22 cellular contexts compared by ENCODE assay signal in genomic region chr6:126300126-126300525, GRCh38. TPM values are rescaled to one million over a fixed set of nuclear protein-coding genes. Genes with fewer than 3 reads are reported as not detected.
DNase-seq lines count a peak whose midpoint lies in the region; ATAC-seq lines count a peak whose summit lies in the region.
"Had no signal": no experiment of that assay in that cellular context is flagged by ENCODE, and none has a peak within 500 bp of the region (broad histone marks: within the 10 kb centered on the region; RNA-seq: fewer than 3 reads in every experiment).

No MANE protein-coding gene starts in this region.

- H3K27ac Mint-ChIP-seq in activated CD4-positive, alpha-beta T cell treated with anti-CD3 and anti-CD28 coated beads, Interleukin-2, amount 10 ng/mL, durations not matched to agents 24 days and 14 days = no peak overlapping the region
- H3K27ac Mint-ChIP-seq in activated CD4-positive, alpha-beta T cell treated with anti-CD3 and anti-CD28 coated beads, Interleukin-2, amount 10 ng/mL, durations not matched to agents 7 days and 5 days = no peak overlapping the region
- H3K27ac Mint-ChIP-seq in activated T-helper 17 cell treated with anti-CD3 and anti-CD28 coated beads, Interleukin-2, amount 50 U/mL, for 72 hours = peak overlapping the region; percentile 22
- H3K27ac Mint-ChIP-seq: activated CD4-positive, alpha-beta memory T cell treated with anti-CD3 and anti-CD28 coated beads, Interleukin-2, amount 10 ng/mL, durations not matched to agents 7 days and 5 days; CD8-positive, alpha-beta memory T cell; T-helper 17 cell had no signal

- CTCF ChIA-PET in activated CD4-positive, alpha-beta T cell treated with anti-CD3 and anti-CD28 coated beads, Interleukin-2, amount 10 ng/mL, durations not matched to agents 7 days and 5 days (lab: Charles Lee) = no interaction called here

- no peaks in the 10 kb centered on the region for H3K9me3 Mint-ChIP-seq in activated CD4-positive, alpha-beta T cell treated with anti-CD3 and anti-CD28 coated beads, Interleukin-2, amount 10 ng/mL, durations not matched to agents 24 days and 14 days
- no peaks in the 10 kb centered on the region for H3K9me3 Mint-ChIP-seq in activated CD4-positive, alpha-beta T cell treated with anti-CD3 and anti-CD28 coated beads, Interleukin-2, amount 10 ng/mL, durations not matched to agents 7 days and 5 days
- no peaks in the 10 kb centered on the region for H3K9me3 Mint-ChIP-seq in activated T-helper 17 cell treated with anti-CD3 and anti-CD28 coated beads, Interleukin-2, amount 50 U/mL, for 72 hours
- H3K9me3 Mint-ChIP-seq: activated CD4-positive, alpha-beta memory T cell treated with anti-CD3 and anti-CD28 coated beads, Interleukin-2, amount 10 ng/mL, durations not matched to agents 7 days and 5 days had no signal

- DNase-seq in activated CD4-positive, alpha-beta T cell treated with anti-CD3 and anti-CD28 coated beads, Interleukin-2, amount 10 ng/mL, durations not matched to agents 24 days and 14 days = no peak
- DNase-seq in activated CD4-positive, alpha-beta T cell treated with anti-CD3 and anti-CD28 coated beads, Interleukin-2, amount 10 ng/mL, durations not matched to agents 7 days and 5 days = no peak
- DNase-seq in Right ventricle myocardium inferior (ENCODE audit: missing footprints) (no peak), NAMALWA (ENCODE audit: low spot score) (no peak), posterior cingulate gyrus (no peak)
- DNase-seq: activated CD4-positive, alpha-beta memory T cell treated with anti-CD3 and anti-CD28 coated beads, Interleukin-2, amount 10 ng/mL, durations not matched to agents 7 days and 5 days; activated CD4-positive, CD25-positive, alpha-beta regulatory T cell; activated T-cell treated with anti-CD3 and anti-CD28 coated beads for 4 hours; AML-193; amygdala; CD8-positive, alpha-beta memory T cell; cortex of kidney; DMS53; GDM1; kidney glomerular epithelial cell; NCI-H1417; stimulated activated CD4-positive, alpha-beta T cell treated with anti-CD3 and anti-CD28 coated beads, Interleukin-1b, Interleukin-23, amount 100 ng/mL, for 48 hours; substantia nigra; T-helper 17 cell had no signal

- H3K4me1 Mint-ChIP-seq in activated CD4-positive, alpha-beta T cell treated with anti-CD3 and anti-CD28 coated beads, Interleukin-2, amount 10 ng/mL, durations not matched to agents 24 days and 14 days = peaks cover 10% of the 10 kb centered on the region
- H3K4me1 Mint-ChIP-seq in activated CD4-positive, alpha-beta T cell treated with anti-CD3 and anti-CD28 coated beads, Interleukin-2, amount 10 ng/mL, durations not matched to agents 7 days and 5 days = peaks cover 11% of the 10 kb centered on the region
- H3K4me1 Mint-ChIP-seq in activated T-helper 17 cell treated with anti-CD3 and anti-CD28 coated beads, Interleukin-2, amount 50 U/mL, for 72 hours = peaks cover 9% of the 10 kb centered on the region

- intact Hi-C loops in activated CD4-positive, alpha-beta T cell treated with anti-CD3 and anti-CD28 coated beads, Interleukin-2, amount 10 ng/mL, durations not matched to agents 24 days and 14 days (cut with micrococcal nuclease) = no loop called here
- intact Hi-C loops in Right ventricle myocardium inferior (cut with DNase I) = no loop called here
- intact Hi-C loops in posterior cingulate gyrus (cut with DNase I) = no loop called here

- POLR2A ChIA-PET in activated CD4-positive, alpha-beta T cell treated with anti-CD3 and anti-CD28 coated beads, Interleukin-2, amount 10 ng/mL, durations not matched to agents 7 days and 5 days (lab: Charles Lee) = no interaction called here

- ATAC-seq in GM21528 (IDR thresholded peaks at IDR 0.05; ENCODE audit: low FRiP score, unreplicated experiment) (peak; percentile 46), HG03159 (IDR thresholded peaks at IDR 0.05; ENCODE audit: unreplicated experiment) (peak; percentile 64), Right ventricle myocardium inferior (no peak)
- ATAC-seq in activated T-helper 17 cell treated with anti-CD3 and anti-CD28 coated beads, Interleukin-2, amount 50 U/mL, for 72 hours (replicated peaks) = no peak
- ATAC-seq: T-helper 17 cell had no signal

- peaks cover 7% of the 10 kb centered on the region for H3K27me3 Mint-ChIP-seq in activated CD4-positive, alpha-beta T cell treated with anti-CD3 and anti-CD28 coated beads, Interleukin-2, amount 10 ng/mL, durations not matched to agents 24 days and 14 days
- H3K27me3 Mint-ChIP-seq in activated CD4-positive, alpha-beta T cell treated with anti-CD3 and anti-CD28 coated beads, Interleukin-2, amount 10 ng/mL, durations not matched to agents 7 days and 5 days = peaks cover 6% of the 10 kb centered on the region
- no peaks in the 10 kb centered on the region for H3K27me3 Mint-ChIP-seq in activated T-helper 17 cell treated with anti-CD3 and anti-CD28 coated beads, Interleukin-2, amount 50 U/mL, for 72 hours
- H3K27me3 Mint-ChIP-seq: activated CD4-positive, alpha-beta memory T cell treated with anti-CD3 and anti-CD28 coated beads, Interleukin-2, amount 10 ng/mL, durations not matched to agents 7 days and 5 days; T-helper 17 cell had no signal

- H3K4me3 Mint-ChIP-seq in activated CD4-positive, alpha-beta T cell treated with anti-CD3 and anti-CD28 coated beads, Interleukin-2, amount 10 ng/mL, durations not matched to agents 24 days and 14 days = peak overlapping the region; percentile 10
- H3K4me3 Mint-ChIP-seq in activated CD4-positive, alpha-beta T cell treated with anti-CD3 and anti-CD28 coated beads, Interleukin-2, amount 10 ng/mL, durations not matched to agents 7 days and 5 days = no peak overlapping the region
- no peak overlapping the region for H3K4me3 Mint-ChIP-seq in activated T-helper 17 cell treated with anti-CD3 and anti-CD28 coated beads, Interleukin-2, amount 50 U/mL, for 72 hours
- H3K4me3 Mint-ChIP-seq: activated CD4-positive, alpha-beta memory T cell treated with anti-CD3 and anti-CD28 coated beads, Interleukin-2, amount 10 ng/mL, durations not matched to agents 7 days and 5 days had no signal

- no peaks in the 10 kb centered on the region for H3K36me3 Mint-ChIP-seq in activated CD4-positive, alpha-beta T cell treated with anti-CD3 and anti-CD28 coated beads, Interleukin-2, amount 10 ng/mL, durations not matched to agents 24 days and 14 days (ENCODE audit: low read depth)
- H3K36me3 Mint-ChIP-seq in activated CD4-positive, alpha-beta T cell treated with anti-CD3 and anti-CD28 coated beads, Interleukin-2, amount 10 ng/mL, durations not matched to agents 7 days and 5 days (ENCODE audit: low read depth) = no peaks in the 10 kb centered on the region
- H3K36me3 Mint-ChIP-seq in activated T-helper 17 cell treated with anti-CD3 and anti-CD28 coated beads, Interleukin-2, amount 50 U/mL, for 72 hours (ENCODE audit: low read depth) = no peaks in the 10 kb centered on the region
- H3K36me3 Mint-ChIP-seq: CD8-positive, alpha-beta memory T cell had no signal

RNA-seq across cellular contexts. Expression of gene CENPW, which starts 39.8 kb away (rescaled TPM):
- total RNA-seq in activated CD4-positive, alpha-beta T cell treated with anti-CD3 and anti-CD28 coated beads, Interleukin-2, amount 10 ng/mL, durations not matched to agents 24 days and 14 days = 42.7 and 45.8 TPM in 2 replicates
- total RNA-seq in activated CD4-positive, alpha-beta T cell treated with anti-CD3 and anti-CD28 coated beads, Interleukin-2, amount 10 ng/mL, durations not matched to agents 7 days and 5 days = 10 to 100 TPM; 48.5 to 58.9 TPM
- 10 to 100 TPM; 49.4 to 76.9 TPM for total RNA-seq in activated T-helper 17 cell treated with anti-CD3 and anti-CD28 coated beads, Interleukin-2, amount 50 U/mL, for 72 hours
- total RNA-seq in Right ventricle myocardium inferior = 0.65 TPM

Comparison
In these comparisons a context has a peak if more than half of its experiments do, and no peak if none do; other contexts are left out.
1. ATAC-seq: peak in GM21528 (single experiment) and HG03159 (single experiment); none in activated T-helper 17 cell treated with anti-CD3 and anti-CD28 coated beads, Interleukin-2, amount 50 U/mL, for 72 hours (single experiment) and Right ventricle myocardium inferior (single experiment).
2. RNA of gene CENPW, which starts 39.8 kb away (total RNA-seq): 49.4 to 76.9 TPM in activated T-helper 17 cell treated with anti-CD3 and anti-CD28 coated beads, Interleukin-2, amount 50 U/mL, for 72 hours, 48.5 to 58.9 TPM in activated CD4-positive, alpha-beta T cell treated with anti-CD3 and anti-CD28 coated beads, Interleukin-2, amount 10 ng/mL, durations not matched to agents 7 days and 5 days and 42.7 to 45.8 TPM in activated CD4-positive, alpha-beta T cell treated with anti-CD3 and anti-CD28 coated beads, Interleukin-2, amount 10 ng/mL, durations not matched to agents 24 days and 14 days; 0.65 TPM in Right ventricle myocardium inferior (single experiment); every median in the first group is over 10 times any median in the second.